8 cellular contexts compared by ENCODE assay signal in genomic region chr3:179653106-179653776, GRCh38. TPM values are rescaled to one million over a fixed set of nuclear protein-coding genes. Genes with fewer than 3 reads are reported as not detected.
DNase-seq lines count a peak whose midpoint lies in the region; ATAC-seq and TF ChIP-seq lines count a peak whose summit lies in the region.

No MANE protein-coding gene starts in this region.

- no peaks in the 10 kb centered on the region for H3K9me3 ChIP-seq in colonic mucosa

- H3K27ac ChIP-seq in colonic mucosa: peak overlapping the region; percentile 61

- H3K4me1 ChIP-seq in colonic mucosa: no peaks in the 10 kb centered on the region

- no peaks in the 10 kb centered on the region for H3K27me3 ChIP-seq in colonic mucosa

- no peaks in the 10 kb centered on the region for H3K36me3 ChIP-seq in colonic mucosa

- DNase-seq in Ammon's horn (ENCODE audit: low spot score) (peak; percentile 83), NCI-H345 (lab: John Stamatoyannopoulos, UW) (peak; percentile 81), colonic mucosa (peak; percentile 73), left lobe of liver (ENCODE audit: low spot score) (peak; percentile 81)
- DNase-seq in activated CD4-positive, alpha-beta T cell treated with anti-CD3 and anti-CD28 coated beads for 4 hours: peak; percentile 54 to 64
- DNase-seq in stimulated activated CD4-positive, alpha-beta T cell treated with anti-CD3 and anti-CD28 coated beads, Interleukin-2, amount 100 ng/mL, for 24 hours: peak; percentile 65 to 68

- ATAC-seq in HG03159 (IDR thresholded peaks at IDR 0.05; ENCODE audit: unreplicated experiment) (peak; percentile 57), left lobe of liver (peak; percentile 81)

- H3K9ac ChIP-seq in colonic mucosa (ENCODE audit: low read depth in 2 of 2, low read length in 2 of 2): peak overlapping the region; percentile 51 to 88

- in situ Hi-C loops in GM18951 (cut with MboI; ENCODE audit: low sequenced_read_pairs, unreplicated experiment): no loop called here

- no peak for TF ChIP-seq CTCF in colonic mucosa (IDR thresholded peaks at IDR 0.05)

- intact Hi-C loops in colonic mucosa (cut with DNase I): no loop called here

- peak; percentile 52 for TF ChIP-seq POLR2A in GM18951 (IDR thresholded peaks at IDR 0.05; ENCODE audit: extremely low read depth, insufficient read depth, insufficient read length)

- peak overlapping the region; percentile 66 for H3K4me3 ChIP-seq in colonic mucosa

RNA-seq across cellular contexts. Expression of gene USP13, which starts 0.4 kb away (rescaled TPM):
- 1 to 10 TPM; 4.3 to 6.6 TPM for total RNA-seq in colonic mucosa
- 6.3 TPM for total RNA-seq in left lobe of liver

RNA-seq across cellular contexts. Expression of gene NDUFB5, which starts 48.6 kb away (rescaled TPM):
- total RNA-seq in colonic mucosa (100 to 1,000 TPM; 154 to 159 TPM), left lobe of liver (49.3 TPM)

RNA-seq across cellular contexts. Expression of gene MRPL47, which starts 48.8 kb away (rescaled TPM):
- total RNA-seq in colonic mucosa (10 to 100 TPM; 37.3 to 46.4 TPM), left lobe of liver (11.1 TPM)

Comparison
In these comparisons a context has a peak if more than half of its experiments do, and no peak if none do; other contexts are left out.
1. Peak in every context shown above with its lines: DNase-seq, ATAC-seq, H3K4me3 ChIP-seq and H3K27ac ChIP-seq.